ENCODE assay signal across 10 cellular contexts in the genomic region with DNA sequence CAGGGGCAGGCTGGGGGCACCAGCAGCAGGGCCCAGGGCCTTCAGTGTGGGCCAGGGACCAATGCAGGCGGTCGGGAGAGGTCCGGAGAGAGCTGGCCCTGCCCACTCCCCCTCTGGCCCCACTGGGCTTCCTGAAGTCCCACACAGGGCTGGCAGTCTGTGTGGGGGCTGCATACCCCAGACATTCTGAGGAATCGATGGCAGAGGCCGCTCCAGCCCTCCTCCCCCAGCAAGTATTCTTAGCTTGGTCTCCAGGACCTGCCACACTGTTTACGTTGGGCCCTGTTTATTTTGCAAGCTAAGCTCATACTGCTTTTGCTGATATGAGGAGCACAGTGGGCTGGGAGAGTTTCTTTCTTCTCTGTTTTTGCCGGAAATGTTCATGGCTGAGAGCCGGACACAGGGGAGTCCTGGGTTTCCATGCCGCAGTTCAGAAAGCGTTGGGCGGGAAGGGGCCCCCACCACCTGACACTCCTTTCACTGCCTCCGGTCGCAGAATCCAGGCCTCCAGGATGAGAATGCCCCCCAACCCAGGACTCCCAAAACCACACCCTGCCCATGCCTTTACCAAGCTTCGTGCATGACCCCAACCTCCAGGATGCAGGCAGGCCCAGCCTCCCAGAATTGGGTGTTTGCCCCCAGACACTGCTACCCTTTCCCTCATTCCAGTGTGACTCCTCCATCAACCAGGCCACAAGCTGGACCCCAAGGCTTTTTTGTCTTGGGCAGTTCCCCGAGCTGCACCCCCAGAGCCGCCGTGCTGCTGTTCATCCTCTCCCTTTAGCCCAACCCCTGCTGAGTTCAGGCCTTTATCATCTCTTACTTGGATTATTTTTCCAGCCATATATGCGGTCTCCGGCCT.
DNase-seq lines count a peak whose midpoint lies in the region; ATAC-seq and TF ChIP-seq lines count a peak whose summit lies in the region.
"Had no signal": no experiment of that assay in that cellular context is flagged by ENCODE, and none has a peak within 500 bp of the region (broad histone marks: within the 10 kb centered on the region; RNA-seq: fewer than 3 reads in every experiment).

No MANE protein-coding gene starts in this region.

- no peak overlapping the region for H3K9ac ChIP-seq in neuronal stem cell (ENCODE audit: low read depth, low read length, poor library complexity)

- H4K91ac ChIP-seq in neuronal stem cell (ENCODE audit: low read depth, low read length, poor library complexity): no peak overlapping the region

- H3K9me3 ChIP-seq in cardiac muscle cell (ENCODE audit: low read depth) (peaks cover 5% of the 10 kb centered on the region), neuronal stem cell (replicated peaks in 1 of 2; ENCODE audit: control insufficient read depth in 2 of 2, insufficient read depth in 1 of 2, low read depth in 1 of 2, low read length in 2 of 2) (peaks cover 0 to 5% of the 10 kb centered on the region in 2 donors)

- H3K4me2 ChIP-seq in neuronal stem cell (ENCODE audit: insufficient read depth, low read length, poor library complexity, severe bottlenecking): no peak overlapping the region

- peak overlapping the region; percentile 13 for H3K27ac ChIP-seq in cardiac muscle cell
- H3K27ac ChIP-seq in neuronal stem cell (replicated peaks; ENCODE audit: low read length): no peak overlapping the region

- H3K14ac ChIP-seq in neuronal stem cell (ENCODE audit: low read length): no peak overlapping the region

- H3K79me1 ChIP-seq in neuronal stem cell (ENCODE audit: low read depth, low read length): no peaks in the 10 kb centered on the region

- H2BK12ac ChIP-seq in neuronal stem cell (ENCODE audit: low read length): no peak overlapping the region

- H3K27me3 ChIP-seq in cardiac muscle cell: no peaks in the 10 kb centered on the region
- H3K27me3 ChIP-seq in neuronal stem cell (ENCODE audit: control insufficient read depth in 3 of 3, insufficient read depth in 3 of 3, low read depth in 1 of 3, low read length in 3 of 3): peaks cover 0 to 23% (median 0%) of the 10 kb centered on the region in 3 experiments

- DNase-seq in stimulated activated CD4-positive, alpha-beta T cell treated with anti-CD3 and anti-CD28 coated beads, Interleukin-1b, Interleukin-23, amount 100 ng/mL, for 48 hours: peak; percentile 0
- DNase-seq in stimulated activated CD4-positive, alpha-beta T cell treated with anti-CD3 and anti-CD28 coated beads, Interleukin-4, amount 100 ng/mL, for 24 hours: no peak
- DNase-seq in cardiac muscle cell (ENCODE audit: low read depth in 1 of 2, low spot score in 1 of 2) (no peak), neuronal stem cell (ENCODE audit: low spot score) (no peak), NCI-H1417 treated with DMSO at 0.1 percent for 48 hours (lab: John Stamatoyannopoulos, UW) (no peak), superior temporal gyrus (ENCODE audit: extremely low spot score) (no peak), AG08395 (ENCODE audit: low spot score) (no peak)
- DNase-seq: activated effector memory CD4-positive, alpha-beta T cell treated with Interleukin-2 at 50 U/mL for 16 hours; NCI-H1048 had no signal

- no peak overlapping the region for H4K8ac ChIP-seq in neuronal stem cell (ENCODE audit: low read depth, low read length)

- WGBS in neuronal stem cell (ENCODE audit: extremely low coverage in 2 of 2, insufficient read length in 2 of 2, insufficient replicate concordance in 1 of 2), 2 donors: no CpG with 5 or more reads among the region's 19 CpGs

- no peak for ATAC-seq in HG03039 (IDR thresholded peaks at IDR 0.05; ENCODE audit: unreplicated experiment)

- H3K18ac ChIP-seq in neuronal stem cell (ENCODE audit: low read length): peak overlapping the region; percentile 76

- H3K4me3 ChIP-seq in cardiac muscle cell (no peak overlapping the region), neuronal stem cell (ENCODE audit: low read length in 2 of 2) (no peak overlapping the region)

- no peak overlapping the region for H3K4ac ChIP-seq in neuronal stem cell (ENCODE audit: low read length)

- H2BK5ac ChIP-seq in neuronal stem cell (ENCODE audit: low read length): no peak overlapping the region

- H3K36me3 ChIP-seq in cardiac muscle cell: no peaks in the 10 kb centered on the region
- no peaks in the 10 kb centered on the region for H3K36me3 ChIP-seq in neuronal stem cell (replicated peaks in 1 of 2; ENCODE audit: control insufficient read depth in 2 of 2, insufficient read depth in 2 of 2, low read length in 2 of 2)

- H2AK5ac ChIP-seq in neuronal stem cell (ENCODE audit: low read depth, low read length): peak overlapping the region; percentile 25

- TF ChIP-seq CTCF in cardiac muscle cell (IDR thresholded peaks at IDR 0.05; ENCODE audit: low read depth, low read length): no peak

- H2BK15ac ChIP-seq in neuronal stem cell (ENCODE audit: low read length): peak overlapping the region; percentile 34

- no peak overlapping the region for H3K23ac ChIP-seq in neuronal stem cell (ENCODE audit: low read depth, low read length, poor library complexity)

- H2BK120ac ChIP-seq in neuronal stem cell (ENCODE audit: low read depth, low read length): no peak overlapping the region

- H2AFZ ChIP-seq in neuronal stem cell (ENCODE audit: low read length): no peak overlapping the region

- H3K4me1 ChIP-seq in cardiac muscle cell (ENCODE audit: low read depth): peaks cover 48% of the 10 kb centered on the region
- peaks cover 9 to 21% of the 10 kb centered on the region in 2 donors for H3K4me1 ChIP-seq in neuronal stem cell (ENCODE audit: control insufficient read depth in 2 of 2, insufficient read depth in 1 of 2, low read depth in 1 of 2, low read length in 2 of 2)
